21 cellular contexts compared by ENCODE assay signal in the genomic region with DNA sequence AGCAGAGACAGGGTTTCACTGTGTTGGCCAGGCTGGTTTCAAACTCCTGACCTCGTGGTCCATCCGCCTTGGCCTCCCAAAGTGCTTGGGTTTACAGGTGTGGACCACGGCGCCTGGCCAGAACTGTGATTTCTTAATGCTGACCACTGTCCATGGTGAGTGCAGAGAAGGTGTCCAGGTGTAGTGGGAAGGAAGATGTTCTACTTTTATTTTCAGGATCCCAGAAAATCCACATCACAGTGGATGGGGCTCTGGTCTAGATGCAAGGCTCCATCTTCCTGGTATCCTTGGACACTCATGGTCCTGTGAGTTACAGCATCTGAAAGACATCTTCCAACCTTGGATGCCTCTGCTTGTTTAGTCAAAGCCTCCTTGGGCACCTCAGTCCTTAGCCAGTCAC.
"Had no signal": no experiment of that assay in that cellular context is flagged by ENCODE, and none has a peak within 500 bp of the region (broad histone marks: within the 10 kb centered on the region; RNA-seq: fewer than 3 reads in every experiment).

No MANE protein-coding gene starts in this region.

- H3K27me3 ChIP-seq: SJSA1 had no signal

- H3K27ac Mint-ChIP-seq: IgD-negative memory B cell had no signal

- H3K9me3 ChIP-seq: SJSA1 had no signal

- H3K4me3 ChIP-seq: K562, SJSA1, SK-N-MC had no signal

- H3K36me3 ChIP-seq: SJSA1 had no signal

- DNase-seq: Kasumi-1, MM.1S, NCI-H1092 treated with DMSO at 0.1 percent for 48 hours, NCI-H1436, NCI-H1694, NCI-H187 treated with DMSO at 0.1 percent for 48 hours, NCI-H2029 treated with DMSO at 0.1 percent for 48 hours, NCI-H226, NCI-H446, NCI-H510A, NCI-H524 treated with DMSO at 0.1 percent for 48 hours, NCI-H69, NCI-H774, Right ventricle myocardium superior, RPMI8226, SIG-M5 had no signal

- H3K27ac ChIP-seq: KMS-11, SJSA1, SK-N-MC had no signal

- H3K36me3 Mint-ChIP-seq: IgD-negative memory B cell had no signal

- H3K4me3 Mint-ChIP-seq: IgD-negative memory B cell had no signal

- H3K4me1 Mint-ChIP-seq: IgD-negative memory B cell had no signal

- ATAC-seq: K562 had no signal
